ENCODE assay signal across 1 cellular context in genomic region chr10:132427939-132428367, GRCh38.
A peak's percentile ranks its signal among the peaks of the same experiment; 100 is the strongest.
TF ChIP-seq lines count a peak whose summit lies in the region.

No MANE protein-coding gene starts in this region.

TF ChIP-seq in HepG2, 621 proteins besides CTCF, POLR2A, EP300 and RAD21 (continued from another document):
- TF ChIP-seq LCORL (IDR thresholded peaks at IDR 0.05) (0 out of 2 replicates have a peak, but pooled peaks have one; percentile 20), LCORL (CRISPR knock-in tag; IDR thresholded peaks at IDR 0.05) (no peak), ZNF850 (CRISPR knock-in tag; conservative IDR thresholded peaks at IDR 0.05) (no peak)
